22 cellular contexts compared by ENCODE assay signal in genomic region chr22:30382340-30382739, GRCh38.
"Had no signal": no experiment of that assay in that cellular context is flagged by ENCODE, and none has a peak within 500 bp of the region (broad histone marks: within the 10 kb centered on the region; RNA-seq: fewer than 3 reads in every experiment).

No MANE protein-coding gene starts in this region.

- H3K4me2 ChIP-seq: hepatocyte had no signal

- H2AFZ ChIP-seq: hepatocyte had no signal

- H3K27ac ChIP-seq: hepatocyte, ovary, skin epidermis, stomach, testis, thyroid gland, transverse colon, upper lobe of left lung, vagina had no signal

- ATAC-seq: left lobe of liver; naive thymus-derived CD4-positive, alpha-beta T cell; natural killer cell treated with Interleukin-12 subunit alpha and Interleukin-12 subunit beta and Interleukin-15 and Interleukin-18, amount 100 ng/mL, for 72 hours; sciatic nerve; stimulated activated naive B cell treated with anti-CD40 and anti-IgM and Interleukin-4, amounts not matched to agents 10 μg/mL and 1 μg/mL and 100 μg/mL, for 72 hours; stimulated activated naive CD8-positive, alpha-beta T cell treated with anti-CD3 and anti-CD28 coated beads, Interleukin-15, Interleukin-2, amounts not matched to agents 100 U/mL and 50 U/mL, for 24 hours had no signal

- H3K4me3 ChIP-seq: hepatocyte, lung, ovary, skin epidermis, stomach, testis, thyroid gland, transverse colon, upper lobe of left lung, vagina had no signal

- DNase-seq: islet precursor cell; mesendoderm; naive thymus-derived CD4-positive, alpha-beta T cell; ovary; stimulated activated CD4-positive, alpha-beta T cell treated with anti-CD3 and anti-CD28 coated beads, Interleukin-12 subunit alpha, Interleukin-12 subunit beta, amount 100 ng/mL, for 4 hours; stimulated activated CD4-positive, alpha-beta T cell treated with anti-CD3 and anti-CD28 coated beads, Interleukin-15, amount 100 ng/mL, for 24 hours; stimulated activated CD4-positive, alpha-beta T cell treated with anti-CD3 and anti-CD28 coated beads, Interleukin-2, amount 100 ng/mL, for 24 hours; stimulated activated CD4-positive, alpha-beta T cell treated with anti-CD3 and anti-CD28 coated beads, Interleukin-4, amount 100 ng/mL, for 1 hour; stimulated activated naive B cell treated with anti-CD40 and anti-IgM and Interleukin-4, amounts not matched to agents 10 μg/mL and 1 μg/mL and 100 μg/mL, for 72 hours; stimulated activated naive CD8-positive, alpha-beta T cell treated with anti-CD3 and anti-CD28 coated beads, Interleukin-15, Interleukin-2, amounts not matched to agents 100 U/mL and 50 U/mL, for 24 hours; stomach; testis; thyroid gland; transverse colon; upper lobe of left lung had no signal

- H3K36me3 ChIP-seq: ovary, thyroid gland, transverse colon had no signal

- H3K27me3 ChIP-seq: hepatocyte, ovary, stomach, testis, thyroid gland, transverse colon, upper lobe of left lung, vagina had no signal

- H3K9me3 ChIP-seq: ovary, stomach, testis, thyroid gland, transverse colon, upper lobe of left lung, vagina had no signal
